1 cellular context compared by ENCODE assay signal in the genomic region with DNA sequence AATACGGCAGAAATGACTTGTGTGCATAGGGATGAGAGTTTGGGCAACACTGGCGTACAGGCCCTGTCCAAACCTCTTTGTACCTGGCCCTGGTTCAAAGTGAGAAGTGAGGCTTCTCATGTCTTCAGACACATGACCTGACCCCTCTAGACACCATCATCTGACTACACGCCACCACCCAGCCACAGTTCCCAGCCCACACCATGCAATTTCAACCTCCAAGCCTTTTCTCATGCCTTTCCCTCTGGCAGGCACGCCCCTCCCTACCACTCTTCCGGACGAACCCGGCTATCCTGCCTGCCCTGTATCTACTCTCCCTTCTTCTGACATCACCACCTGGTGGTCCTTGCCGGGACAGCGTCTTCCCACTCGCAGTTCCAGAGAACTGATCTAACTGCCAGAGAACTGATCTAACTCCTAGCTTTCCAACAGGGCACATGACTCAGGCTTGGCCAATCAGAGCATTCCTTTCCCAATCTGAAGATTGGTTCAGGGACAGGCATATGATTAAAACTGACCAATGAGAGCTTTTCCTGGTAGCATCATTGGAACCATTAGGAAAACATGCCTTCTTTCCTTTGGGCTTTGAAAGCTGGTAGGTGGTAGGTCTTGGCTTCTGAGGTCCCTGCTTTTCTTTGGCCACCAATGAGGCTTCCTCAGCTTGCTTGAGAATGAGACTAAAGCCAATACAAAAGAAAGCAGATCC.
TF ChIP-seq lines count a peak whose summit lies in the region.

No MANE protein-coding gene starts in this region.

TF ChIP-seq in K562, 482 proteins besides CTCF, POLR2A, EP300 and RAD21 (continued from another document):
- TF ChIP-seq USF2 (CRISPR knock-in tag; IDR thresholded peaks at IDR 0.05) (peak; percentile 96), POU5F1 (IDR thresholded peaks at IDR 0.05; ENCODE audit: borderline replicate concordance, low read depth, low read length, partially characterized antibody) (no peak), ZNF408 (CRISPR knock-in tag; IDR thresholded peaks at IDR 0.05; ENCODE audit: low read depth) (no peak), RAD51 (IDR thresholded peaks at IDR 0.05; ENCODE audit: borderline replicate concordance, low read depth) (peak; percentile 96), CC2D1A (IDR thresholded peaks at IDR 0.05) (peak; percentile 51; the same call in 1 of the 2 replicates), KLF1 (tag; IDR thresholded peaks at IDR 0.05) (no peak), ZNF282 (CRISPR knock-in tag; IDR thresholded peaks at IDR 0.05) (no peak), STAG1 (CRISPR knock-in tag; IDR thresholded peaks at IDR 0.05; ENCODE audit: borderline replicate concordance) (peak; percentile 16; the same call in 1 of the 2 replicates), ZBTB17 (CRISPR knock-in tag; IDR thresholded peaks at IDR 0.05) (no peak), MXI1 (IDR thresholded peaks at IDR 0.05; ENCODE audit: low read depth, low read length) (no peak), MAZ (CRISPR knock-in tag; conservative IDR thresholded peaks at IDR 0.05 in 1 of 2, IDR thresholded peaks at IDR 0.05 in 1 of 2) (peak in 1 of 2 experiments; percentile 38; a peak in 1 of 4 replicates), SMC3 (conservative IDR thresholded peaks at IDR 0.05; ENCODE audit: insufficient read depth, low read depth, low read length) (0 out of 2 replicates have a peak, but pooled peaks have one; percentile 23), ZNF76 (CRISPR knock-in tag; IDR thresholded peaks at IDR 0.05; ENCODE audit: borderline replicate concordance) (no peak), CBFA2T2 (conservative IDR thresholded peaks at IDR 0.05) (peak; percentile 55), SRSF9 (IDR thresholded peaks at IDR 0.05; ENCODE audit: borderline replicate concordance, low read depth, low read length) (no peak), TFAM (CRISPR knock-in tag; conservative IDR thresholded peaks at IDR 0.05) (no peak), ZNF217 (CRISPR knock-in tag; IDR thresholded peaks at IDR 0.05) (no peak), ATF7 (IDR thresholded peaks at IDR 0.05) (0 out of 2 replicates have a peak, but pooled peaks have one; percentile 30), NFIC (IDR thresholded peaks at IDR 0.05) (0 out of 2 replicates have a peak, but pooled peaks have one; percentile 9), ZNF507 (tag; conservative IDR thresholded peaks at IDR 0.05) (no peak), KLF6 (CRISPR knock-in tag; IDR thresholded peaks at IDR 0.05; ENCODE audit: borderline replicate concordance) (no peak), SLC30A9 (CRISPR knock-in tag; IDR thresholded peaks at IDR 0.05) (no peak), FOS (IDR thresholded peaks at IDR 0.05; ENCODE audit: extremely low read depth, insufficient read length) (peak; percentile 66), BMI1 (IDR thresholded peaks at IDR 0.05; ENCODE audit: low read length) (no peak), L3MBTL2 (IDR thresholded peaks at IDR 0.05) (peak; percentile 41; the same call in 1 of the 2 replicates), ZNF124 (CRISPR knock-in tag; IDR thresholded peaks at IDR 0.05) (no peak), FOXM1 (IDR thresholded peaks at IDR 0.05; ENCODE audit: low read depth) (peak; percentile 85), FOXM1 (CRISPR knock-in tag; IDR thresholded peaks at IDR 0.05; ENCODE audit: low read depth) (no peak), KLF13 (tag; IDR thresholded peaks at IDR 0.05; ENCODE audit: borderline replicate concordance, low read depth) (no peak)
- TF ChIP-seq, protein P1, sequence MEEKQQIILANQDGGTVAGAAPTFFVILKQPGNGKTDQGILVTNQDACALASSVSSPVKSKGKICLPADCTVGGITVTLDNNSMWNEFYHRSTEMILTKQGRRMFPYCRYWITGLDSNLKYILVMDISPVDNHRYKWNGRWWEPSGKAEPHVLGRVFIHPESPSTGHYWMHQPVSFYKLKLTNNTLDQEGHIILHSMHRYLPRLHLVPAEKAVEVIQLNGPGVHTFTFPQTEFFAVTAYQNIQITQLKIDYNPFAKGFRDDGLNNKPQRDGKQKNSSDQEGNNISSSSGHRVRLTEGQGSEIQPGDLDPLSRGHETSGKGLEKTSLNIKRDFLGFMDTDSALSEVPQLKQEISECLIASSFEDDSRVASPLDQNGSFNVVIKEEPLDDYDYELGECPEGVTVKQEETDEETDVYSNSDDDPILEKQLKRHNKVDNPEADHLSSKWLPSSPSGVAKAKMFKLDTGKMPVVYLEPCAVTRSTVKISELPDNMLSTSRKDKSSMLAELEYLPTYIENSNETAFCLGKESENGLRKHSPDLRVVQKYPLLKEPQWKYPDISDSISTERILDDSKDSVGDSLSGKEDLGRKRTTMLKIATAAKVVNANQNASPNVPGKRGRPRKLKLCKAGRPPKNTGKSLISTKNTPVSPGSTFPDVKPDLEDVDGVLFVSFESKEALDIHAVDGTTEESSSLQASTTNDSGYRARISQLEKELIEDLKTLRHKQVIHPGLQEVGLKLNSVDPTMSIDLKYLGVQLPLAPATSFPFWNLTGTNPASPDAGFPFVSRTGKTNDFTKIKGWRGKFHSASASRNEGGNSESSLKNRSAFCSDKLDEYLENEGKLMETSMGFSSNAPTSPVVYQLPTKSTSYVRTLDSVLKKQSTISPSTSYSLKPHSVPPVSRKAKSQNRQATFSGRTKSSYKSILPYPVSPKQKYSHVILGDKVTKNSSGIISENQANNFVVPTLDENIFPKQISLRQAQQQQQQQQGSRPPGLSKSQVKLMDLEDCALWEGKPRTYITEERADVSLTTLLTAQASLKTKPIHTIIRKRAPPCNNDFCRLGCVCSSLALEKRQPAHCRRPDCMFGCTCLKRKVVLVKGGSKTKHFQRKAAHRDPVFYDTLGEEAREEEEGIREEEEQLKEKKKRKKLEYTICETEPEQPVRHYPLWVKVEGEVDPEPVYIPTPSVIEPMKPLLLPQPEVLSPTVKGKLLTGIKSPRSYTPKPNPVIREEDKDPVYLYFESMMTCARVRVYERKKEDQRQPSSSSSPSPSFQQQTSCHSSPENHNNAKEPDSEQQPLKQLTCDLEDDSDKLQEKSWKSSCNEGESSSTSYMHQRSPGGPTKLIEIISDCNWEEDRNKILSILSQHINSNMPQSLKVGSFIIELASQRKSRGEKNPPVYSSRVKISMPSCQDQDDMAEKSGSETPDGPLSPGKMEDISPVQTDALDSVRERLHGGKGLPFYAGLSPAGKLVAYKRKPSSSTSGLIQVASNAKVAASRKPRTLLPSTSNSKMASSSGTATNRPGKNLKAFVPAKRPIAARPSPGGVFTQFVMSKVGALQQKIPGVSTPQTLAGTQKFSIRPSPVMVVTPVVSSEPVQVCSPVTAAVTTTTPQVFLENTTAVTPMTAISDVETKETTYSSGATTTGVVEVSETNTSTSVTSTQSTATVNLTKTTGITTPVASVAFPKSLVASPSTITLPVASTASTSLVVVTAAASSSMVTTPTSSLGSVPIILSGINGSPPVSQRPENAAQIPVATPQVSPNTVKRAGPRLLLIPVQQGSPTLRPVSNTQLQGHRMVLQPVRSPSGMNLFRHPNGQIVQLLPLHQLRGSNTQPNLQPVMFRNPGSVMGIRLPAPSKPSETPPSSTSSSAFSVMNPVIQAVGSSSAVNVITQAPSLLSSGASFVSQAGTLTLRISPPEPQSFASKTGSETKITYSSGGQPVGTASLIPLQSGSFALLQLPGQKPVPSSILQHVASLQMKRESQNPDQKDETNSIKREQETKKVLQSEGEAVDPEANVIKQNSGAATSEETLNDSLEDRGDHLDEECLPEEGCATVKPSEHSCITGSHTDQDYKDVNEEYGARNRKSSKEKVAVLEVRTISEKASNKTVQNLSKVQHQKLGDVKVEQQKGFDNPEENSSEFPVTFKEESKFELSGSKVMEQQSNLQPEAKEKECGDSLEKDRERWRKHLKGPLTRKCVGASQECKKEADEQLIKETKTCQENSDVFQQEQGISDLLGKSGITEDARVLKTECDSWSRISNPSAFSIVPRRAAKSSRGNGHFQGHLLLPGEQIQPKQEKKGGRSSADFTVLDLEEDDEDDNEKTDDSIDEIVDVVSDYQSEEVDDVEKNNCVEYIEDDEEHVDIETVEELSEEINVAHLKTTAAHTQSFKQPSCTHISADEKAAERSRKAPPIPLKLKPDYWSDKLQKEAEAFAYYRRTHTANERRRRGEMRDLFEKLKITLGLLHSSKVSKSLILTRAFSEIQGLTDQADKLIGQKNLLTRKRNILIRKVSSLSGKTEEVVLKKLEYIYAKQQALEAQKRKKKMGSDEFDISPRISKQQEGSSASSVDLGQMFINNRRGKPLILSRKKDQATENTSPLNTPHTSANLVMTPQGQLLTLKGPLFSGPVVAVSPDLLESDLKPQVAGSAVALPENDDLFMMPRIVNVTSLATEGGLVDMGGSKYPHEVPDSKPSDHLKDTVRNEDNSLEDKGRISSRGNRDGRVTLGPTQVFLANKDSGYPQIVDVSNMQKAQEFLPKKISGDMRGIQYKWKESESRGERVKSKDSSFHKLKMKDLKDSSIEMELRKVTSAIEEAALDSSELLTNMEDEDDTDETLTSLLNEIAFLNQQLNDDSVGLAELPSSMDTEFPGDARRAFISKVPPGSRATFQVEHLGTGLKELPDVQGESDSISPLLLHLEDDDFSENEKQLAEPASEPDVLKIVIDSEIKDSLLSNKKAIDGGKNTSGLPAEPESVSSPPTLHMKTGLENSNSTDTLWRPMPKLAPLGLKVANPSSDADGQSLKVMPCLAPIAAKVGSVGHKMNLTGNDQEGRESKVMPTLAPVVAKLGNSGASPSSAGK (IDR thresholded peaks at IDR 0.05), result peak; percentile 29; the same call in 1 of the 2 replicates
- TF ChIP-seq, protein P2, sequence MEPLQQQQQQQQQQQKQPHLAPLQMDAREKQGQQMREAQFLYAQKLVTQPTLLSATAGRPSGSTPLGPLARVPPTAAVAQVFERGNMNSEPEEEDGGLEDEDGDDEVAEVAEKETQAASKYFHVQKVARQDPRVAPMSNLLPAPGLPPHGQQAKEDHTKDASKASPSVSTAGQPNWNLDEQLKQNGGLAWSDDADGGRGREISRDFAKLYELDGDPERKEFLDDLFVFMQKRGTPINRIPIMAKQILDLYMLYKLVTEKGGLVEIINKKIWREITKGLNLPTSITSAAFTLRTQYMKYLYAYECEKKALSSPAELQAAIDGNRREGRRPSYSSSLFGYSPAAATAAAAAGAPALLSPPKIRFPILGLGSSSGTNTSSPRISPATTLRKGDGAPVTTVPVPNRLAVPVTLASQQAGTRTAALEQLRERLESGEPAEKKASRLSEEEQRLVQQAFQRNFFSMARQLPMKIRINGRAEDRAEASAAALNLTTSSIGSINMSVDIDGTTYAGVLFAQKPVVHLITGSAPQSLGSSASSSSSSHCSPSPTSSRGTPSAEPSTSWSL (CRISPR knock-in tag; IDR thresholded peaks at IDR 0.05; ENCODE audit: borderline replicate concordance), result no peak
- TF ChIP-seq, protein P3, sequence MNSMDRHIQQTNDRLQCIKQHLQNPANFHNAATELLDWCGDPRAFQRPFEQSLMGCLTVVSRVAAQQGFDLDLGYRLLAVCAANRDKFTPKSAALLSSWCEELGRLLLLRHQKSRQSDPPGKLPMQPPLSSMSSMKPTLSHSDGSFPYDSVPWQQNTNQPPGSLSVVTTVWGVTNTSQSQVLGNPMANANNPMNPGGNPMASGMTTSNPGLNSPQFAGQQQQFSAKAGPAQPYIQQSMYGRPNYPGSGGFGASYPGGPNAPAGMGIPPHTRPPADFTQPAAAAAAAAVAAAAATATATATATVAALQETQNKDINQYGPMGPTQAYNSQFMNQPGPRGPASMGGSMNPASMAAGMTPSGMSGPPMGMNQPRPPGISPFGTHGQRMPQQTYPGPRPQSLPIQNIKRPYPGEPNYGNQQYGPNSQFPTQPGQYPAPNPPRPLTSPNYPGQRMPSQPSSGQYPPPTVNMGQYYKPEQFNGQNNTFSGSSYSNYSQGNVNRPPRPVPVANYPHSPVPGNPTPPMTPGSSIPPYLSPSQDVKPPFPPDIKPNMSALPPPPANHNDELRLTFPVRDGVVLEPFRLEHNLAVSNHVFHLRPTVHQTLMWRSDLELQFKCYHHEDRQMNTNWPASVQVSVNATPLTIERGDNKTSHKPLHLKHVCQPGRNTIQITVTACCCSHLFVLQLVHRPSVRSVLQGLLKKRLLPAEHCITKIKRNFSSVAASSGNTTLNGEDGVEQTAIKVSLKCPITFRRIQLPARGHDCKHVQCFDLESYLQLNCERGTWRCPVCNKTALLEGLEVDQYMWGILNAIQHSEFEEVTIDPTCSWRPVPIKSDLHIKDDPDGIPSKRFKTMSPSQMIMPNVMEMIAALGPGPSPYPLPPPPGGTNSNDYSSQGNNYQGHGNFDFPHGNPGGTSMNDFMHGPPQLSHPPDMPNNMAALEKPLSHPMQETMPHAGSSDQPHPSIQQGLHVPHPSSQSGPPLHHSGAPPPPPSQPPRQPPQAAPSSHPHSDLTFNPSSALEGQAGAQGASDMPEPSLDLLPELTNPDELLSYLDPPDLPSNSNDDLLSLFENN (IDR thresholded peaks at IDR 0.05; ENCODE audit: low read depth in 2 of 2, low read length in 2 of 2), result no peak
- TF ChIP-seq, protein P4, sequence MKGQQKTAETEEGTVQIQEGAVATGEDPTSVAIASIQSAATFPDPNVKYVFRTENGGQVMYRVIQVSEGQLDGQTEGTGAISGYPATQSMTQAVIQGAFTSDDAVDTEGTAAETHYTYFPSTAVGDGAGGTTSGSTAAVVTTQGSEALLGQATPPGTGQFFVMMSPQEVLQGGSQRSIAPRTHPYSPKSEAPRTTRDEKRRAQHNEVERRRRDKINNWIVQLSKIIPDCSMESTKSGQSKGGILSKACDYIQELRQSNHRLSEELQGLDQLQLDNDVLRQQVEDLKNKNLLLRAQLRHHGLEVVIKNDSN (CRISPR knock-in tag; IDR thresholded peaks at IDR 0.05), result peak; percentile 95
